Comparison of ENCODE assay signal across 13 cellular contexts in the genomic region with DNA sequence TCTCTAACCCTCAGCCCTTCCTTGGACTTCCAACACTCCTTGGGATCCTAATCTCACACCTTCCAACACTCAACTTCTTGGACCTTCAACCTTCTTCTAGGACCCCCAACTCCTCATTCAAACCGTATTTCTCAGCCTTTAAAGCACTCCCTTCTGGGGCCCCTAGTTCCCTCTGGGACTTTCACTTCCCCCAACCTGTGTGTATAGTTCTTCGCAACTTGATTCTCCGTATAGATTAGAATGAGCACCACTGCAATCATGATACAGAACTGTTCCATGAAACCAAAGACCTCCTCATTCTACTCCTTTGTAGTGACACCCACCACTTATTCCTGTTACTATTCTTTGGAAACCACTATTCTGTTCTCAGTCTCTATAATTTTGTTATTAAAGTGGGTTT.
DNase-seq lines count a peak whose midpoint lies in the region; ATAC-seq and TF ChIP-seq lines count a peak whose summit lies in the region.
"Had no signal": no experiment of that assay in that cellular context is flagged by ENCODE, and none has a peak within 500 bp of the region (broad histone marks: within the 10 kb centered on the region; RNA-seq: fewer than 3 reads in every experiment).

No MANE protein-coding gene starts in this region.

- CTCF ChIA-PET in RWPE1 (lab: Yijun Ruan, JAX), result no interaction called here

- H3K36me3 Mint-ChIP-seq in activated T-cell treated with anti-CD3 and anti-CD28 coated beads, Interleukin-2, amount 50 U/mL, for 24 hours (ENCODE audit: low read depth), result peaks cover 62% of the 10 kb centered on the region
- peaks cover 0 to 6% of the 10 kb centered on the region in 2 donors for H3K36me3 Mint-ChIP-seq in activated naive CD4-positive, alpha-beta T cell treated with anti-CD3 and anti-CD28 coated beads, Interleukin-2, amount 50 U/mL, for 72 hours
- H3K36me3 Mint-ChIP-seq in stimulated activated memory B cell treated with anti-CD40 and anti-IgM and Interleukin-4, amounts not matched to agents 10 μg/mL and 1 μg/mL and 100 μg/mL, for 72 hours, result no peaks in the 10 kb centered on the region

- POLR2A ChIA-PET in RWPE1 (lab: Yijun Ruan, JAX; ENCODE audit: low non-redundant PET), result no interaction called here

- no peaks in the 10 kb centered on the region for H3K9me3 Mint-ChIP-seq in activated T-cell treated with anti-CD3 and anti-CD28 coated beads, Interleukin-2, amount 50 U/mL, for 24 hours
- no peaks in the 10 kb centered on the region for H3K9me3 Mint-ChIP-seq in activated naive CD4-positive, alpha-beta T cell treated with anti-CD3 and anti-CD28 coated beads, Interleukin-2, amount 50 U/mL, for 72 hours
- no peaks in the 10 kb centered on the region for H3K9me3 Mint-ChIP-seq in stimulated activated memory B cell treated with anti-CD40 and anti-IgM and Interleukin-4, amounts not matched to agents 10 μg/mL and 1 μg/mL and 100 μg/mL, for 72 hours

- TF ChIP-seq CTCF in foreskin keratinocyte (conservative IDR thresholded peaks at IDR 0.05) (no peak), RWPE1 (conservative IDR thresholded peaks at IDR 0.05; ENCODE audit: low read depth) (no peak)

- DNase-seq in activated T-cell treated with anti-CD3 and anti-CD28 coated beads, Interleukin-2, amount 50 U/mL, for 24 hours, result no peak
- DNase-seq in activated T-cell treated with anti-CD3 and anti-CD28 coated beads for 4 hours, result no peak
- no peak for DNase-seq in activated naive CD4-positive, alpha-beta T cell treated with anti-CD3 and anti-CD28 coated beads, Interleukin-2, amount 50 U/mL, for 72 hours (ENCODE audit: low spot score in 2 of 2)
- DNase-seq in foreskin keratinocyte, result no peak
- no peak for DNase-seq in RWPE1 (ENCODE audit: low spot score)
- DNase-seq in inferior parietal cortex (ENCODE audit: extremely low spot score), result no peak
- DNase-seq: NCI-H1105 treated with DMSO at 0.1 percent for 48 hours; stimulated activated CD4-positive, alpha-beta T cell treated with anti-CD3 and anti-CD28 coated beads, Interleukin-12 subunit alpha, Interleukin-12 subunit beta, amount 100 ng/mL, for 4 hours; T-helper 1 cell had no signal

- peak overlapping the region; percentile 91 for H3K27ac Mint-ChIP-seq in activated T-cell treated with anti-CD3 and anti-CD28 coated beads, Interleukin-2, amount 50 U/mL, for 24 hours
- H3K27ac Mint-ChIP-seq in activated naive CD4-positive, alpha-beta T cell treated with anti-CD3 and anti-CD28 coated beads, Interleukin-2, amount 50 U/mL, for 72 hours, result peak overlapping the region; percentile 3 to 42
- H3K27ac Mint-ChIP-seq in stimulated activated memory B cell treated with anti-CD40 and anti-IgM and Interleukin-4, amounts not matched to agents 10 μg/mL and 1 μg/mL and 100 μg/mL, for 72 hours, result peak overlapping the region; percentile 5

- H3K27ac ChIP-seq in foreskin keratinocyte, result no peak overlapping the region
- H3K27ac ChIP-seq in RWPE1, result no peak overlapping the region
- H3K27ac ChIP-seq: HL-60 had no signal

- no peak overlapping the region for H3K4me3 Mint-ChIP-seq in activated T-cell treated with anti-CD3 and anti-CD28 coated beads, Interleukin-2, amount 50 U/mL, for 24 hours
- peak overlapping the region; percentile 14 for H3K4me3 Mint-ChIP-seq in stimulated activated memory B cell treated with anti-CD40 and anti-IgM and Interleukin-4, amounts not matched to agents 10 μg/mL and 1 μg/mL and 100 μg/mL, for 72 hours

- no peaks in the 10 kb centered on the region for H3K27me3 Mint-ChIP-seq in activated T-cell treated with anti-CD3 and anti-CD28 coated beads, Interleukin-2, amount 50 U/mL, for 24 hours
- peaks cover 10% of the 10 kb centered on the region for H3K27me3 Mint-ChIP-seq in stimulated activated memory B cell treated with anti-CD40 and anti-IgM and Interleukin-4, amounts not matched to agents 10 μg/mL and 1 μg/mL and 100 μg/mL, for 72 hours

- no peaks in the 10 kb centered on the region for H3K27me3 ChIP-seq in foreskin keratinocyte

- ATAC-seq in HG03432 (IDR thresholded peaks at IDR 0.05; ENCODE audit: unreplicated experiment) (peak; percentile 70), foreskin keratinocyte (no peak)
- ATAC-seq in activated naive CD4-positive, alpha-beta T cell treated with anti-CD3 and anti-CD28 coated beads, Interleukin-2, amount 50 U/mL, for 72 hours, result peak in 1 of 2 donors; percentile 22
- ATAC-seq in stimulated activated memory B cell treated with anti-CD40 and anti-IgM and Interleukin-4, amounts not matched to agents 10 μg/mL and 1 μg/mL and 100 μg/mL, for 72 hours, result peak; percentile 84
- ATAC-seq: HCT116 had no signal

- H3K4me1 Mint-ChIP-seq in activated T-cell treated with anti-CD3 and anti-CD28 coated beads, Interleukin-2, amount 50 U/mL, for 24 hours (ENCODE audit: low read depth), result peaks cover 33% of the 10 kb centered on the region
- peaks cover 20% of the 10 kb centered on the region for H3K4me1 Mint-ChIP-seq in stimulated activated memory B cell treated with anti-CD40 and anti-IgM and Interleukin-4, amounts not matched to agents 10 μg/mL and 1 μg/mL and 100 μg/mL, for 72 hours

- no peaks in the 10 kb centered on the region for H3K4me1 ChIP-seq in foreskin keratinocyte

Comparison
In these comparisons a context has a peak if more than half of its experiments do, and no peak if none do; other contexts are left out.
1. H3K27ac Mint-ChIP-seq: peak in every context shown above with its lines; median percentile 91 in activated T-cell treated with anti-CD3 and anti-CD28 coated beads, Interleukin-2, amount 50 U/mL, for 24 hours; 22 in activated naive CD4-positive, alpha-beta T cell treated with anti-CD3 and anti-CD28 coated beads, Interleukin-2, amount 50 U/mL, for 72 hours; 5 in stimulated activated memory B cell treated with anti-CD40 and anti-IgM and Interleukin-4, amounts not matched to agents 10 μg/mL and 1 μg/mL and 100 μg/mL, for 72 hours.